In the genomic region with DNA sequence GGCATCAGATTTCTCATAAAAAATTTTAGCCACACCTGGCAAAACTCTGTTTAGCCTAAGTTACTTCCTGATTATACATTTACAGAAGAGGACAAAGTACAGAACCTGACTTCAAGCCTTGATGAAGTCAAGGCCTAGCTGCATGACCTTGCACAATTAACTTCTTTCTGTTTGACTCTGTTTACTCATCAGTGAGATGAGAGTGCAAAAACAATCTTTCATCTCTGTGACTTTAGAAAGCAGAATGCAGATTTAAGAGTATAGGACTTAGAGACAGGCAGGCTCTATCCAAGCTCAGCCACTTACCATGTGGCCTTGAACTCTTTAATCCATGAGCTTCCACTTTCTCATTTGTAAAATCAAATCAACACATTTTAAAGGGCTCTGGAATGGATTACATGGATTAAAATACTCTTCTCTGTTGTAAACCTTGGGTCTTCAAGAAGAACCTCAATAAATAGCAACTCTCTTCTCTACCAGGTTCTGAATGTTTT, we compare ENCODE assay signal across 1 cellular context.
TF ChIP-seq lines count a peak whose summit lies in the region.

No MANE protein-coding gene starts in this region.

TF ChIP-seq in GM23338, 12 proteins besides CTCF, POLR2A, EP300 and RAD21 (continued from another document):
- TF ChIP-seq REST (IDR thresholded peaks at IDR 0.05; ENCODE audit: unreplicated experiment) (no peak), JUNB (IDR thresholded peaks at IDR 0.05; ENCODE audit: unreplicated experiment) (no peak), EZH2phosphoT487 (IDR thresholded peaks at IDR 0.05; ENCODE audit: unreplicated experiment) (no peak), POLR2AphosphoS5 (IDR thresholded peaks at IDR 0.05; ENCODE audit: low read depth) (no peak), STAT1 (IDR thresholded peaks at IDR 0.05; ENCODE audit: unreplicated experiment) (no peak)
TF ChIP-seq in GM23338: peak in this region for 0.
